8 cellular contexts compared by ENCODE assay signal in the genomic region with DNA sequence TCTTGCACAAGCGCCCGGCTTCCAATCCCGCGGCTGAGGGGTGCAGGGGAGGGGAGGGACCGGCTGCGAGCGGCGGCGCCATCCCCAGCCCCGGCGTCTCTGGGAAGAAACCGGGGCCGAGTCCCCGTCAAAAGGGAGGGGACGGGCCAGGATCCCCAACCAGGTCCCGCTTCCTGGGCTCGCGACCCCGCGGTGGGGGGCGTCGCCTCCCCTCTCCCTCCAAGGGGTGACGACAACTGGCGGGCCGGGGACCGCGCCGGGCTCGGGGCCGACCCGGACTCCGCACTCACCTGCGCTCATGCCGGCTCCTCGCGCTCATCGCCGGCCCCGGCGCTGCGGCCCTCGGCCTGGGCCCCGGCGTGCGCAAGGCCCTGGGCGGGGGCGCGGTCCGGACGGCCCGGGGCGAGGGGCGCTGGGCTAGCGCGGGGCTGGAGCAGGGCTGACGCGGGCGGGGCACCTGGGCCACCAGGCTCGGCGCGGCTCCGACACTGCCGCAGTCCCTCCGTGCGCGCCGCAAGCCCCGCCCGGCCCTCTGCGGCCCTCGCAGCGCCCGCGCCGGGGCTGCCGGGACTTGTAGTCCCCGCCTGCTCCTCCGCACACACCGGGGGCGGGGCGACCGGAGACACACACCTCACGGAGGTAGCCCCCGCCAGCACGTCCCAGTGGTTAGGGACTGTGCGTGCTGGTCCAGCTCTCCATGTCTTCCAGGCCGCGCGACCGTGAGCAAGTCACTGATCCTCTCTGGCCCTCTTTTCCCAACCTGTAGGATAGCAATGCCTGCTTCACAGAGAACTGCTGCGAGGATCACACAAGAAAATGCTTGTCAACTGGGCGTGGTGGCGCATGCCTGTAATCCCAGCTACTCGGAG.
DNase-seq lines count a peak whose midpoint lies in the region; ATAC-seq lines count a peak whose summit lies in the region.

A gene with protein sequence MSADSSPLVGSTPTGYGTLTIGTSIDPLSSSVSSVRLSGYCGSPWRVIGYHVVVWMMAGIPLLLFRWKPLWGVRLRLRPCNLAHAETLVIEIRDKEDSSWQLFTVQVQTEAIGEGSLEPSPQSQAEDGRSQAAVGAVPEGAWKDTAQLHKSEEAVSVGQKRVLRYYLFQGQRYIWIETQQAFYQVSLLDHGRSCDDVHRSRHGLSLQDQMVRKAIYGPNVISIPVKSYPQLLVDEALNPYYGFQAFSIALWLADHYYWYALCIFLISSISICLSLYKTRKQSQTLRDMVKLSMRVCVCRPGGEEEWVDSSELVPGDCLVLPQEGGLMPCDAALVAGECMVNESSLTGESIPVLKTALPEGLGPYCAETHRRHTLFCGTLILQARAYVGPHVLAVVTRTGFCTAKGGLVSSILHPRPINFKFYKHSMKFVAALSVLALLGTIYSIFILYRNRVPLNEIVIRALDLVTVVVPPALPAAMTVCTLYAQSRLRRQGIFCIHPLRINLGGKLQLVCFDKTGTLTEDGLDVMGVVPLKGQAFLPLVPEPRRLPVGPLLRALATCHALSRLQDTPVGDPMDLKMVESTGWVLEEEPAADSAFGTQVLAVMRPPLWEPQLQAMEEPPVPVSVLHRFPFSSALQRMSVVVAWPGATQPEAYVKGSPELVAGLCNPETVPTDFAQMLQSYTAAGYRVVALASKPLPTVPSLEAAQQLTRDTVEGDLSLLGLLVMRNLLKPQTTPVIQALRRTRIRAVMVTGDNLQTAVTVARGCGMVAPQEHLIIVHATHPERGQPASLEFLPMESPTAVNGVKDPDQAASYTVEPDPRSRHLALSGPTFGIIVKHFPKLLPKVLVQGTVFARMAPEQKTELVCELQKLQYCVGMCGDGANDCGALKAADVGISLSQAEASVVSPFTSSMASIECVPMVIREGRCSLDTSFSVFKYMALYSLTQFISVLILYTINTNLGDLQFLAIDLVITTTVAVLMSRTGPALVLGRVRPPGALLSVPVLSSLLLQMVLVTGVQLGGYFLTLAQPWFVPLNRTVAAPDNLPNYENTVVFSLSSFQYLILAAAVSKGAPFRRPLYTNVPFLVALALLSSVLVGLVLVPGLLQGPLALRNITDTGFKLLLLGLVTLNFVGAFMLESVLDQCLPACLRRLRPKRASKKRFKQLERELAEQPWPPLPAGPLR (minus strand): TSS at position 490 of the 869 bp plus-strand sequence. CDS start 190 bp downstream, at position 300.

- H3K4me1 Mint-ChIP-seq in effector memory CD8-positive, alpha-beta T cell (ENCODE audit: low read depth in 2 of 2) = peaks cover 19 to 21% of the 10 kb centered on the region in 2 donors
- peaks cover 12% of the 10 kb centered on the region for H3K4me1 Mint-ChIP-seq in memory B cell

- no peaks in the 10 kb centered on the region for H3K9me3 Mint-ChIP-seq in effector memory CD8-positive, alpha-beta T cell
- no peaks in the 10 kb centered on the region for H3K9me3 Mint-ChIP-seq in memory B cell

- H3K4me3 Mint-ChIP-seq in effector memory CD8-positive, alpha-beta T cell = peak within 1 kb of the TSS; percentile 81 to 86
- peak within 1 kb of the TSS; percentile 86 for H3K4me3 Mint-ChIP-seq in memory B cell

- H3K4me2 ChIP-seq in BLaER1 = peak within 1 kb of the TSS; percentile 100

- peak within 1 kb of the TSS; percentile 93 for H3K4me3 ChIP-seq in BLaER1

- peak within 1 kb of the TSS; percentile 86 for H3K27ac ChIP-seq in BLaER1

- H3K36me3 ChIP-seq in BLaER1 = no peaks in the 10 kb centered on the region

- H3K9ac ChIP-seq in BLaER1 = peak within 1 kb of the TSS; percentile 82

- ATAC-seq in GM19324 (IDR thresholded peaks at IDR 0.05; ENCODE audit: low FRiP score, unreplicated experiment) (peak; percentile 77), HG03520 (IDR thresholded peaks at IDR 0.05; ENCODE audit: unreplicated experiment) (peak; percentile 84), memory B cell (ENCODE audit: low read depth) (peak; percentile 99)
- ATAC-seq in effector memory CD8-positive, alpha-beta T cell (replicated peaks) = peak; percentile 99

- H3K27me3 ChIP-seq in BLaER1 = no peaks in the 10 kb centered on the region

- H3K4me1 ChIP-seq in BLaER1 = peaks cover 70% of the 10 kb centered on the region

- H3K27me3 Mint-ChIP-seq in effector memory CD8-positive, alpha-beta T cell = no peaks in the 10 kb centered on the region
- H3K27me3 Mint-ChIP-seq in memory B cell = no peaks in the 10 kb centered on the region

- DNase-seq in NCI-H82 treated with DMSO at 0.1 percent for 48 hours (lab: John Stamatoyannopoulos, UW; ENCODE audit: unreplicated experiment) (peak; percentile 32), memory B cell (ENCODE audit: low spot score in 2 of 2) (peak; percentile 76 to 84)
- DNase-seq in activated CD8-positive, alpha-beta memory T cell treated with anti-CD3 and anti-CD28 coated beads for 4 hours (ENCODE audit: low read depth in 2 of 2) = peak; percentile 62 to 63
- DNase-seq in effector memory CD8-positive, alpha-beta T cell = peak; percentile 69 to 78 (median 76)
- DNase-seq in stimulated activated CD8-positive, alpha-beta memory T cell treated with anti-CD3 and anti-CD28 coated beads, Interleukin-12 subunit alpha, Interleukin-12 subunit beta, amount 100 ng/mL, for 24 hours (ENCODE audit: extremely low read depth) = peak; percentile 66

- peaks cover 47% of the 10 kb centered on the region for H4K20me1 ChIP-seq in BLaER1

- no peaks in the 10 kb centered on the region for H3K9me3 ChIP-seq in BLaER1

- H3K27ac Mint-ChIP-seq in effector memory CD8-positive, alpha-beta T cell = peak within 1 kb of the TSS; percentile 85 to 86
- H3K27ac Mint-ChIP-seq in memory B cell = no peak within 1 kb of the TSS

- peaks cover 2% of the 10 kb centered on the region for H3K36me3 Mint-ChIP-seq in effector memory CD8-positive, alpha-beta T cell (ENCODE audit: insufficient read depth)
- H3K36me3 Mint-ChIP-seq in memory B cell = no peaks in the 10 kb centered on the region

Comparison
In these comparisons a context has a peak if more than half of its experiments do, and no peak if none do; other contexts are left out.
1. Peak in every context shown above with its lines: DNase-seq, ATAC-seq, H3K4me3 ChIP-seq and H3K27ac ChIP-seq.